In the genomic region with DNA sequence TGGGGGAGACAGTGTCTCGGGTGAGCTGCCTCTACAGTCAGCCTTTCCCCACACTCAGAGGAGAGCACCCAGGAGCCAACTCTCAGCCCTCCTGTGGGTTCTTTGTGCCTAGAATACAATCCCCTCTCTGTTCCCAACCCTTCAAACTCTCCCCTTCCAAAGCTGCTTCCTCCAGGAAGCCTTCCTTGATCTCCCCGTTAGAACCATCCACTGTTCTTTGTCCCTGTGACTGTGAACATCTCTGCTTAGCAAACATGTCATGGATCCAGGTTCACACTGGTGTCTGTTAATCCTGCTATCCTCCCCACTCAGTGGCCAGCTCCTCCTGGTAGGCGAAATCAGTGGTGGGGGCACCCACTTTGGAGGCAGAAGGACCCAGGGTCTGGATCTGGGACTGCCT, we compare ENCODE assay signal across 1 cellular context.
TF ChIP-seq lines count a peak whose summit lies in the region.

No MANE protein-coding gene starts in this region.

TF ChIP-seq in HepG2, 621 proteins besides CTCF, POLR2A, EP300 and RAD21:
- TF ChIP-seq ZNF382 (CRISPR knock-in tag; IDR thresholded peaks at IDR 0.05; ENCODE audit: borderline replicate concordance): no peak
- peak; percentile 95 for TF ChIP-seq ZFP36 (IDR thresholded peaks at IDR 0.05; ENCODE audit: borderline replicate concordance, low read depth, low read length, partially characterized antibody)
- TF ChIP-seq ZMYM3 (CRISPR knock-in tag; IDR thresholded peaks at IDR 0.05): peak; percentile 67
- TF ChIP-seq CHCHD3 (CRISPR knock-in tag; IDR thresholded peaks at IDR 0.05): no peak
